9 cellular contexts compared by ENCODE assay signal in the genomic region with DNA sequence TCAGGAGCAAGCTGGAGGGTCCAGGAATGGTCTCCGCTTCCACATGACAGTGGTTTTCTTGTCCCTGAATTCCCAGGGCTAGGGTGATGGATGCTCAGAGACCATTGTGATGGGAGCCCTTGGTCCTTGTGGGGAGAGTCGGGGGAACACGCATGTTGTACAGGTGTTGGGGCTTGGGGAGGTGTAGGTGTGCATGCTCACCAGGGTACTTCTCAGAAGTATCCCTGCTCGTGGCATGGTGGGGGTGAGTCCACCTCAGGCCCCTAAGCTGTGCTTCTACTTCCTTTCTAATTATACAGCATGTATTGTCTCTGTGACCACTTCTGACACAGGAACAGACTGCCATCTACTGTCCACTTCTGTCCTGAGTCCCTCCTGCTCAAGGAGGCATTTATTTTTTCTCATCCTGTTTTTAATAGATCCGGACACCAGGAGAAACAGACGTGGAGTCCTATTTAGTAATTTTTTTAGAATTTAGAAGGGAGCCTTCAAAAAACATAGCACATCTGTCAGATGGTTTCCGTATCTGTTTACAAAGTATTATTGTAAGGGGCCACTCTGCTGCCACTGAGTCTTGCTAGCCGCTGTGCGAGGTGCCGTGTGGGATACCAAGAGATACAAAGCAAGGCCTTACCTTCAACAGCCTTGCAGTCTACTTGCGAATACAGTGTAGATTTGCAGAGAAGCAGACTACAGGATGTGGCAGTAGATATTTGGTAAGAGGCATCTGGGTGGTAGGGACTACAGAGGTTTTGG. TPM values are rescaled to one million over a fixed set of nuclear protein-coding genes. Genes with fewer than 3 reads are reported as not detected.
DNase-seq lines count a peak whose midpoint lies in the region; ATAC-seq and TF ChIP-seq lines count a peak whose summit lies in the region.
"Had no signal": no experiment of that assay in that cellular context is flagged by ENCODE, and none has a peak within 500 bp of the region (broad histone marks: within the 10 kb centered on the region; RNA-seq: fewer than 3 reads in every experiment).

No MANE protein-coding gene starts in this region.

- DNase-seq in COLO829 (ENCODE audit: low spot score) = peak; percentile 54
- DNase-seq in right atrium auricular region (ENCODE audit: low spot score) = no peak
- DNase-seq in tibial artery = no peak
- DNase-seq in activated CD4-positive, alpha-beta T cell treated with anti-CD3 and anti-CD28 coated beads for 48 hours = no peak
- DNase-seq in effector memory CD8-positive, alpha-beta T cell = no peak

- H3K9me3 ChIP-seq in SU-DHL-6 (ENCODE audit: insufficient read depth, low read length) (no peaks in the 10 kb centered on the region), right atrium auricular region (peaks cover 0 to 7% of the 10 kb centered on the region in 2 donors), tibial artery (no peaks in the 10 kb centered on the region)

- H3K4me3 Mint-ChIP-seq in effector memory CD8-positive, alpha-beta T cell = no peak overlapping the region

- H3K4me1 ChIP-seq in KMS-11 (ENCODE audit: low read depth, poor library complexity, severe bottlenecking) (no peaks in the 10 kb centered on the region), right atrium auricular region (peaks cover 0 to 4% of the 10 kb centered on the region in 2 donors), tibial artery (peaks cover 0 to 83% (median 28%) of the 10 kb centered on the region in 4 donors)

- TF ChIP-seq CTCF in KMS-11 (conservative IDR thresholded peaks at IDR 0.05; ENCODE audit: low read depth, low read length) (peak; percentile 41), SU-DHL-6 (IDR thresholded peaks at IDR 0.05; ENCODE audit: insufficient read depth, low read length, poor library complexity, severe bottlenecking) (peak; percentile 10), right atrium auricular region (IDR thresholded peaks at IDR 0.05) (peak; percentile 50 to 77), tibial artery (IDR thresholded peaks at IDR 0.05) (peak; percentile 60 to 64)

- H3K9me3 Mint-ChIP-seq in effector memory CD8-positive, alpha-beta T cell = peaks cover 0 to 5% of the 10 kb centered on the region in 2 donors

- H3K27ac ChIP-seq in KMS-11 = no peak overlapping the region
- H3K27ac ChIP-seq in SU-DHL-6 (ENCODE audit: low read depth, low read length) = no peak overlapping the region
- no peak overlapping the region for H3K27ac ChIP-seq in right atrium auricular region
- H3K27ac ChIP-seq in tibial artery = no peak overlapping the region
- H3K27ac ChIP-seq: HL-60 had no signal

- peaks cover 20 to 31% of the 10 kb centered on the region in 2 donors for H3K27me3 Mint-ChIP-seq in effector memory CD8-positive, alpha-beta T cell

- H4K20me1 ChIP-seq in KMS-11 (ENCODE audit: insufficient read depth) (no peaks in the 10 kb centered on the region), SU-DHL-6 (ENCODE audit: low read depth, low read length) (no peaks in the 10 kb centered on the region)

- H3K9ac ChIP-seq in KMS-11 (no peak overlapping the region), SU-DHL-6 (ENCODE audit: low read length) (no peak overlapping the region)

- ATAC-seq in effector memory CD8-positive, alpha-beta T cell (replicated peaks) = no peak
- ATAC-seq in HG02870 (IDR thresholded peaks at IDR 0.05; ENCODE audit: unreplicated experiment) = no peak

- no peaks in the 10 kb centered on the region for H3K79me2 ChIP-seq in KMS-11 (ENCODE audit: insufficient read depth, low read depth)
- no peaks in the 10 kb centered on the region for H3K79me2 ChIP-seq in SU-DHL-6 (ENCODE audit: insufficient read depth, low read length)

- no peaks in the 10 kb centered on the region for H3K9me2 ChIP-seq in SU-DHL-6 (replicated peaks; ENCODE audit: insufficient read depth, low read length)

- H3F3A ChIP-seq in SU-DHL-6 (ENCODE audit: insufficient read depth) = no peaks in the 10 kb centered on the region

- no peaks in the 10 kb centered on the region for H3K4me1 Mint-ChIP-seq in effector memory CD8-positive, alpha-beta T cell (ENCODE audit: low read depth in 2 of 2)

- no peak overlapping the region for H3K4me2 ChIP-seq in KMS-11
- H3K4me2 ChIP-seq in SU-DHL-6 (ENCODE audit: low read depth, low read length, poor library complexity, severe bottlenecking) = no peak overlapping the region

- H3K4me3 ChIP-seq in KMS-11 (IDR thresholded peaks at IDR 0.05; ENCODE audit: insufficient read depth, low read depth, low read length) (no peak overlapping the region), SU-DHL-6 (ENCODE audit: insufficient read depth, low read length, poor library complexity, severe bottlenecking) (no peak overlapping the region), right atrium auricular region (no peak overlapping the region), tibial artery (no peak overlapping the region)

- no peaks in the 10 kb centered on the region for H3K27me3 ChIP-seq in KMS-11 (ENCODE audit: insufficient read depth, low read depth)
- no peaks in the 10 kb centered on the region for H3K27me3 ChIP-seq in SU-DHL-6 (ENCODE audit: low read length)
- H3K27me3 ChIP-seq in right atrium auricular region = no peaks in the 10 kb centered on the region
- H3K27me3 ChIP-seq in tibial artery = no peaks in the 10 kb centered on the region

- no peaks in the 10 kb centered on the region for H3K36me3 Mint-ChIP-seq in effector memory CD8-positive, alpha-beta T cell (ENCODE audit: insufficient read depth)

- no peak overlapping the region for H3K27ac Mint-ChIP-seq in effector memory CD8-positive, alpha-beta T cell

- intact Hi-C loops in tibial artery (cut with DNase I; ENCODE audit: low total_unique reads) = loop anchor here (2.0 to 10.0 kb wide), 3 partner anchors 14 to 418 kb away; no protein-coding TSS in a partner anchor

- H2AFZ ChIP-seq in KMS-11 (ENCODE audit: low read depth) (no peak overlapping the region), SU-DHL-6 (ENCODE audit: low read depth, low read length, severe bottlenecking) (no peak overlapping the region)

- H3K36me3 ChIP-seq in KMS-11 (ENCODE audit: insufficient read depth) = no peaks in the 10 kb centered on the region
- H3K36me3 ChIP-seq in SU-DHL-6 (ENCODE audit: low read length) = no peaks in the 10 kb centered on the region
- no peaks in the 10 kb centered on the region for H3K36me3 ChIP-seq in right atrium auricular region
- H3K36me3 ChIP-seq in tibial artery = no peaks in the 10 kb centered on the region

RNA-seq across cellular contexts. Expression of a gene that starts 10.5 kb away (rescaled TPM):
- total RNA-seq in right atrium auricular region = under 1 TPM; 0.63 to 0.67 TPM

Comparison
In these comparisons a context has a peak if more than half of its experiments do, and no peak if none do; other contexts are left out.
1. CTCF ChIP-seq: peak in every context shown above with its lines; median percentile 64 in right atrium auricular region; 62 in tibial artery; 41 in KMS-11; 10 in SU-DHL-6.